ENCODE assay signal across 8 cellular contexts in genomic region chr10:110600487-110601101, GRCh38. TPM values are rescaled to one million over a fixed set of nuclear protein-coding genes. Genes with fewer than 3 reads are reported as not detected.
DNase-seq lines count a peak whose midpoint lies in the region; ATAC-seq, FAIRE-seq and TF ChIP-seq lines count a peak whose summit lies in the region.

No MANE protein-coding gene starts in this region.

- no peaks in the 10 kb centered on the region for H3K9me1 ChIP-seq in K562 (ENCODE audit: control insufficient read depth, insufficient read depth, low read length)

- intact Hi-C loops in K562 (cut with micrococcal nuclease), result loop anchor here (2.0 kb wide), 1 partner anchor 290 kb away; no protein-coding TSS in a partner anchor
- intact Hi-C loops in left lung (cut with DNase I), result no loop called here
- intact Hi-C loops in activated T-helper 2 cell treated with anti-CD3 and anti-CD28 coated beads, Interferon-gamma antibody, Interleukin-2, Interleukin-4, amounts not matched to agents 10 μg/mL and 5 μg/mL and 100 μg/mL, durations not matched to agents 14 hours and 24 hours and 36 hours (cut with micrococcal nuclease), result loop anchor here (1.0 kb wide), 1 partner anchor 294 kb away; no protein-coding TSS in a partner anchor

- no TSS peak for BruUV-seq in K562 (replicated peaks; lab: Mats Ljungman, UMichigan)

- peak; percentile 59 to 77 for ATAC-seq in activated T-cell treated with anti-CD3 and anti-CD28 coated beads, Interleukin-2, amount 50 U/mL, for 72 hours (replicated peaks in 1 of 2)
- ATAC-seq in K562, result peak; percentile 87
- peak; percentile 39 for ATAC-seq in left lung

- FAIRE-seq in K562 (lab: Jason Lieb, UNC), result peak; percentile 63

- H3K27me3 ChIP-seq in K562 (ENCODE audit: control insufficient read depth in 2 of 2, insufficient read depth in 2 of 2, low read length in 2 of 2) (no peaks in the 10 kb centered on the region), left lung (no peaks in the 10 kb centered on the region)

- no peaks in the 10 kb centered on the region for H3K9me3 ChIP-seq in K562 (replicated peaks; ENCODE audit: control insufficient read depth, insufficient read depth, low read depth, low read length)
- no peaks in the 10 kb centered on the region for H3K9me3 ChIP-seq in left lung

- POLR2A ChIA-PET in K562 (lab: Yijun Ruan, JAX), result interaction anchor here (0.9 kb wide), 1 partner anchor 10 kb away, joined by 3 read pairs; no protein-coding TSS in a partner anchor

- no peaks in the 10 kb centered on the region for H3K9me3 Mint-ChIP-seq in activated T-cell treated with anti-CD3 and anti-CD28 coated beads, Interleukin-2, amount 50 U/mL, for 72 hours
- no peaks in the 10 kb centered on the region for H3K9me3 Mint-ChIP-seq in activated T-cell treated with anti-CD3 and anti-CD28 coated beads, Interleukin-2, amount 50 U/mL, for 24 hours
- H3K9me3 Mint-ChIP-seq in activated T-helper 2 cell treated with anti-CD3 and anti-CD28 coated beads, Interferon-gamma antibody, Interleukin-2, Interleukin-4, amounts not matched to agents 10 μg/mL and 5 μg/mL and 100 μg/mL, durations not matched to agents 14 hours and 24 hours and 36 hours, result no peaks in the 10 kb centered on the region

- in situ Hi-C loops in K562 (cut with MboI), result loop anchor here (25.0 kb wide), 1 partner anchor 287 kb away; no protein-coding TSS in a partner anchor

- H3K36me3 Mint-ChIP-seq in activated T-cell treated with anti-CD3 and anti-CD28 coated beads, Interleukin-2, amount 50 U/mL, for 72 hours (ENCODE audit: insufficient read depth in 2 of 2), result peaks cover 8 to 37% of the 10 kb centered on the region in 2 donors
- H3K36me3 Mint-ChIP-seq in activated T-cell treated with anti-CD3 and anti-CD28 coated beads, Interleukin-2, amount 50 U/mL, for 24 hours (ENCODE audit: low read depth), result peaks cover 92% of the 10 kb centered on the region
- peaks cover 63% of the 10 kb centered on the region for H3K36me3 Mint-ChIP-seq in activated T-helper 2 cell treated with anti-CD3 and anti-CD28 coated beads, Interferon-gamma antibody, Interleukin-2, Interleukin-4, amounts not matched to agents 10 μg/mL and 5 μg/mL and 100 μg/mL, durations not matched to agents 14 hours and 24 hours and 36 hours (ENCODE audit: low read depth)

- TF ChIP-seq CTCF in K562 (IDR thresholded peaks at IDR 0.05 in 2 of 3, conservative IDR thresholded peaks at IDR 0.05 in 1 of 3; ENCODE audit: insufficient read depth in 2 of 3, low read depth in 1 of 3, low read length in 3 of 3) (peak; percentile 45 to 52 (median 48); a peak in 5 of 6 replicates), left lung (IDR thresholded peaks at IDR 0.05) (peak; percentile 17 to 23)

- no peak overlapping the region for H2AFZ ChIP-seq in K562 (ENCODE audit: low read depth, low read length)

- no peaks in the 10 kb centered on the region for H3K27me3 Mint-ChIP-seq in activated T-cell treated with anti-CD3 and anti-CD28 coated beads, Interleukin-2, amount 50 U/mL, for 72 hours (ENCODE audit: low read depth)
- H3K27me3 Mint-ChIP-seq in activated T-cell treated with anti-CD3 and anti-CD28 coated beads, Interleukin-2, amount 50 U/mL, for 24 hours, result no peaks in the 10 kb centered on the region
- H3K27me3 Mint-ChIP-seq in activated T-helper 2 cell treated with anti-CD3 and anti-CD28 coated beads, Interferon-gamma antibody, Interleukin-2, Interleukin-4, amounts not matched to agents 10 μg/mL and 5 μg/mL and 100 μg/mL, durations not matched to agents 14 hours and 24 hours and 36 hours (ENCODE audit: low read depth), result no peaks in the 10 kb centered on the region

- H3K4me3 Mint-ChIP-seq in activated T-cell treated with anti-CD3 and anti-CD28 coated beads, Interleukin-2, amount 50 U/mL, for 72 hours, result no peak overlapping the region
- H3K4me3 Mint-ChIP-seq in activated T-cell treated with anti-CD3 and anti-CD28 coated beads, Interleukin-2, amount 50 U/mL, for 24 hours, result no peak overlapping the region
- H3K4me3 Mint-ChIP-seq in activated T-helper 2 cell treated with anti-CD3 and anti-CD28 coated beads, Interferon-gamma antibody, Interleukin-2, Interleukin-4, amounts not matched to agents 10 μg/mL and 5 μg/mL and 100 μg/mL, durations not matched to agents 14 hours and 24 hours and 36 hours (ENCODE audit: low read depth), result no peak overlapping the region

- no peaks in the 10 kb centered on the region for H3K4me1 Mint-ChIP-seq in activated T-cell treated with anti-CD3 and anti-CD28 coated beads, Interleukin-2, amount 50 U/mL, for 72 hours (ENCODE audit: low read depth)
- H3K4me1 Mint-ChIP-seq in activated T-cell treated with anti-CD3 and anti-CD28 coated beads, Interleukin-2, amount 50 U/mL, for 24 hours (ENCODE audit: low read depth), result no peaks in the 10 kb centered on the region
- H3K4me1 Mint-ChIP-seq in activated T-helper 2 cell treated with anti-CD3 and anti-CD28 coated beads, Interferon-gamma antibody, Interleukin-2, Interleukin-4, amounts not matched to agents 10 μg/mL and 5 μg/mL and 100 μg/mL, durations not matched to agents 14 hours and 24 hours and 36 hours (ENCODE audit: low read depth), result no peaks in the 10 kb centered on the region

- no peaks in the 10 kb centered on the region for H3K4me1 ChIP-seq in K562 (replicated peaks in 1 of 2; ENCODE audit: control insufficient read depth in 2 of 2, insufficient read depth in 2 of 2, low read length in 2 of 2)
- no peaks in the 10 kb centered on the region for H3K4me1 ChIP-seq in left lung

- no peak overlapping the region for H3K9ac ChIP-seq in K562 (ENCODE audit: insufficient read depth in 1 of 2, low read depth in 2 of 2, low read length in 2 of 2)

- no peak for TF ChIP-seq POLR2A in K562 (conservative IDR thresholded peaks at IDR 0.05)

- H3K4me2 ChIP-seq in K562 (ENCODE audit: insufficient read depth, low read length), result no peak overlapping the region

- peak; percentile 38 to 49 for DNase-seq in activated T-cell treated with anti-CD3 and anti-CD28 coated beads, Interleukin-2, amount 50 U/mL, for 72 hours
- DNase-seq in activated T-cell treated with anti-CD3 and anti-CD28 coated beads, Interleukin-2, amount 50 U/mL, for 24 hours, result no peak
- peak; percentile 59 for DNase-seq in HCEC 1CT
- DNase-seq in NCI-H510A treated with DMSO at 0.1 percent for 48 hours (lab: John Stamatoyannopoulos, UW), result peak; percentile 84
- peak in 3 of 4 experiments; percentile 13 to 62 (median 21) for DNase-seq in K562 (ENCODE audit: extremely low read depth in 1 of 4, low spot score in 3 of 4)
- no peak for DNase-seq in left lung
- no peak for DNase-seq in stimulated activated CD4-positive, alpha-beta T cell treated with anti-CD3 and anti-CD28 coated beads, Interleukin-12 subunit alpha, Interleukin-12 subunit beta, amount 100 ng/mL, for 4 hours
- DNase-seq in activated T-helper 2 cell treated with anti-CD3 and anti-CD28 coated beads, Interferon-gamma antibody, Interleukin-2, Interleukin-4, amounts not matched to agents 10 μg/mL and 5 μg/mL and 100 μg/mL, durations not matched to agents 14 hours and 24 hours and 36 hours (ENCODE audit: low spot score), result no peak

- no peak overlapping the region for H3K4me3 ChIP-seq in K562
- no peak overlapping the region for H3K4me3 ChIP-seq in left lung

- H4K20me1 ChIP-seq in K562 (replicated peaks; ENCODE audit: control insufficient read depth, insufficient read depth, low read length), result no peaks in the 10 kb centered on the region

- peak; percentile 31 to 49; a peak in 3 of 4 replicates for TF ChIP-seq RAD21 in K562 (CRISPR knock-in tag; conservative IDR thresholded peaks at IDR 0.05 in 1 of 2, IDR thresholded peaks at IDR 0.05 in 1 of 2)

- no peak for TF ChIP-seq EP300 in K562 (IDR thresholded peaks at IDR 0.05; ENCODE audit: low read length)

- H3K36me3 ChIP-seq in K562 (ENCODE audit: control insufficient read depth, insufficient read depth, low read length), result peaks cover 88% of the 10 kb centered on the region
- peaks cover 7 to 94% of the 10 kb centered on the region in 2 donors for H3K36me3 ChIP-seq in left lung

- peak overlapping the region; percentile 68 for H3K27ac Mint-ChIP-seq in activated T-cell treated with anti-CD3 and anti-CD28 coated beads, Interleukin-2, amount 50 U/mL, for 72 hours
- no peak overlapping the region for H3K27ac Mint-ChIP-seq in activated T-cell treated with anti-CD3 and anti-CD28 coated beads, Interleukin-2, amount 50 U/mL, for 24 hours
- no peak overlapping the region for H3K27ac Mint-ChIP-seq in activated T-helper 2 cell treated with anti-CD3 and anti-CD28 coated beads, Interferon-gamma antibody, Interleukin-2, Interleukin-4, amounts not matched to agents 10 μg/mL and 5 μg/mL and 100 μg/mL, durations not matched to agents 14 hours and 24 hours and 36 hours

- WGBS in K562 (ENCODE audit: insufficient coverage, low coverage, missing lambda C conversion rate), result 34% methylated on average over 2 of the region's 2 CpGs

- CTCF ChIA-PET in K562 (lab: Yijun Ruan, JAX; ENCODE audit: low intra/inter-chr PET ratio), result interaction anchor here (0.9 to 1.8 kb wide), 3 partner anchors 44 to 463 kb away, joined by 3 to 4 read pairs (median 4); no protein-coding TSS in a partner anchor

- H3K27ac ChIP-seq in K562 (ENCODE audit: extremely low read depth, low read depth, low read length) (no peak overlapping the region), left lung (no peak overlapping the region)

- no peaks in the 10 kb centered on the region for H3K79me2 ChIP-seq in K562 (ENCODE audit: control insufficient read depth, insufficient read depth, low read length)

RNA-seq across cellular contexts. Expression of gene SMC3, which starts 33.1 kb away (rescaled TPM):
- 10 to 100 TPM; 79.7 to 85.6 TPM for total RNA-seq in activated T-cell treated with anti-CD3 and anti-CD28 coated beads, Interleukin-2, amount 50 U/mL, for 72 hours
- 3.4 and 23.8 TPM in 2 replicates for total RNA-seq in K562 (2011; cell fraction: chromatin; rRNA removed; ENCODE audit: low replicate concordance)
- total RNA-seq in K562 (2011; cell fraction: nucleolus; rRNA removed), result 2.0 and 2.6 TPM in 2 replicates
- 6.0 and 6.1 TPM in 2 replicates for total RNA-seq in K562 (2011; cell fraction: nucleoplasm; rRNA removed)
- total RNA-seq in K562 (2014; rRNA removed) (25.7 and 32.0 TPM in 2 replicates), K562 (2014; rRNA removed; fragmentation: Illumina TruSeq; extraction: Trizol) (60.9 and 72.4 TPM in 2 replicates), K562 (2015; rRNA removed; fragmentation: Illumina TruSeq; extraction: Trizol) (57.2 and 61.5 TPM in 2 replicates), K562 (2021) (35.1 and 42.0 TPM in 2 replicates), left lung (10 to 100 TPM; 26.6 to 33.5 TPM)
- polyA plus RNA-seq in K562 (2011; rRNA removed) (16.2 and 21.4 TPM in 2 replicates), K562 (2014; fragmentation: Illumina TruSeq; extraction: Trizol) (52.7 and 62.6 TPM in 2 replicates), K562 (2014; fragmentation: Nextera tagmentation; extraction: Ambion mirVana) (10 to 100 TPM; 21.3 to 24.5 TPM), K562 (2014; rRNA removed) (31.6 and 39.3 TPM in 2 replicates)
- polyA plus RNA-seq in K562 (2011; cell fraction: cytosol; rRNA removed), result 2.8 and 6.6 TPM in 2 replicates
- polyA plus RNA-seq in K562 (2011; cell fraction: nucleus; rRNA removed), result 5.5 and 7.9 TPM in 2 replicates
- 31.6 and 34.7 TPM in 2 replicates for polyA plus RNA-seq in K562 (2012)
- 25.1 and 30.5 TPM in 2 replicates for polyA minus RNA-seq in K562 (2011; rRNA and poly(A)+ RNA removed)
- 13.5 and 14.9 TPM in 2 replicates for polyA minus RNA-seq in K562 (2011; cell fraction: cytosol; rRNA and poly(A)+ RNA removed)
- 4.4 and 10.4 TPM in 2 replicates for polyA minus RNA-seq in K562 (2011; cell fraction: nucleus; rRNA and poly(A)+ RNA removed)
- total RNA-seq in activated T-helper 2 cell treated with anti-CD3 and anti-CD28 coated beads, Interferon-gamma antibody, Interleukin-2, Interleukin-4, amounts not matched to agents 10 μg/mL and 5 μg/mL and 100 μg/mL, durations not matched to agents 14 hours and 24 hours and 36 hours, result 78.4 and 78.8 TPM in 2 replicates

RNA-seq across cellular contexts. Expression of gene RBM20, which starts 43.5 kb away (rescaled TPM):
- under 1 TPM; 0.37 to 0.72 TPM for total RNA-seq in activated T-cell treated with anti-CD3 and anti-CD28 coated beads, Interleukin-2, amount 50 U/mL, for 72 hours
- 20.1 and 23.9 TPM in 2 replicates for total RNA-seq in K562 (2011; cell fraction: chromatin; rRNA removed; ENCODE audit: low replicate concordance)
- total RNA-seq in K562 (2011; cell fraction: nucleolus; rRNA removed), result 9.9 and 13.2 TPM in 2 replicates
- 17.7 and 34.0 TPM in 2 replicates for total RNA-seq in K562 (2011; cell fraction: nucleoplasm; rRNA removed)
- total RNA-seq in K562 (2014; rRNA removed) (2.7 and 3.0 TPM in 2 replicates), K562 (2014; rRNA removed; fragmentation: Illumina TruSeq; extraction: Trizol) (3.2 TPM in 2 replicates), K562 (2015; rRNA removed; fragmentation: Illumina TruSeq; extraction: Trizol) (3.2 and 3.4 TPM in 2 replicates), K562 (2021) (4.6 and 5.7 TPM in 2 replicates), left lung (under 1 TPM; 0.55 to 0.65 TPM)
- polyA plus RNA-seq in K562 (2011; rRNA removed) (2.6 and 3.1 TPM in 2 replicates), K562 (2014; fragmentation: Illumina TruSeq; extraction: Trizol) (4.6 and 4.8 TPM in 2 replicates), K562 (2014; fragmentation: Nextera tagmentation; extraction: Ambion mirVana) (under 1 TPM; 0.63 to 0.68 TPM), K562 (2014; rRNA removed) (3.7 and 4.7 TPM in 2 replicates)
- 1.3 and 1.9 TPM in 2 replicates for polyA plus RNA-seq in K562 (2011; cell fraction: cytosol; rRNA removed)
- polyA plus RNA-seq in K562 (2011; cell fraction: nucleus; rRNA removed), result 9.8 and 13.1 TPM in 2 replicates
- 2.8 and 4.2 TPM in 2 replicates for polyA plus RNA-seq in K562 (2012)
- 3.5 and 4.8 TPM in 2 replicates for polyA minus RNA-seq in K562 (2011; rRNA and poly(A)+ RNA removed)
- 2.2 and 3.1 TPM in 2 replicates for polyA minus RNA-seq in K562 (2011; cell fraction: cytosol; rRNA and poly(A)+ RNA removed)
- 6.5 and 9.7 TPM in 2 replicates for polyA minus RNA-seq in K562 (2011; cell fraction: nucleus; rRNA and poly(A)+ RNA removed)
- 0.02 TPM in 1 of 2 replicates, not detected in the other for total RNA-seq in activated T-helper 2 cell treated with anti-CD3 and anti-CD28 coated beads, Interferon-gamma antibody, Interleukin-2, Interleukin-4, amounts not matched to agents 10 μg/mL and 5 μg/mL and 100 μg/mL, durations not matched to agents 14 hours and 24 hours and 36 hours

Comparison
In these comparisons a context has a peak if more than half of its experiments do, and no peak if none do; other contexts are left out.
1. DNase-seq: peak in activated T-cell treated with anti-CD3 and anti-CD28 coated beads, Interleukin-2, amount 50 U/mL, for 72 hours (2 of 2), HCEC 1CT (single experiment), NCI-H510A treated with DMSO at 0.1 percent for 48 hours (single experiment) and K562 (3 of 4); none in activated T-cell treated with anti-CD3 and anti-CD28 coated beads, Interleukin-2, amount 50 U/mL, for 24 hours (single experiment), left lung (0 of 2), stimulated activated CD4-positive, alpha-beta T cell treated with anti-CD3 and anti-CD28 coated beads, Interleukin-12 subunit alpha, Interleukin-12 subunit beta, amount 100 ng/mL, for 4 hours (single experiment) and activated T-helper 2 cell treated with anti-CD3 and anti-CD28 coated beads, Interferon-gamma antibody, Interleukin-2, Interleukin-4, amounts not matched to agents 10 μg/mL and 5 μg/mL and 100 μg/mL, durations not matched to agents 14 hours and 24 hours and 36 hours (single experiment).
2. intact Hi-C loops: an anchor here in K562 (2.0 kb wide) and activated T-helper 2 cell treated with anti-CD3 and anti-CD28 coated beads, Interferon-gamma antibody, Interleukin-2, Interleukin-4, amounts not matched to agents 10 μg/mL and 5 μg/mL and 100 μg/mL, durations not matched to agents 14 hours and 24 hours and 36 hours (1.0 kb wide); none called in left lung.
3. Peak in every context shown above with its lines, with median percentiles within 50 percentile points of each other: ATAC-seq.